31 cellular contexts compared by ENCODE assay signal in the genomic region with DNA sequence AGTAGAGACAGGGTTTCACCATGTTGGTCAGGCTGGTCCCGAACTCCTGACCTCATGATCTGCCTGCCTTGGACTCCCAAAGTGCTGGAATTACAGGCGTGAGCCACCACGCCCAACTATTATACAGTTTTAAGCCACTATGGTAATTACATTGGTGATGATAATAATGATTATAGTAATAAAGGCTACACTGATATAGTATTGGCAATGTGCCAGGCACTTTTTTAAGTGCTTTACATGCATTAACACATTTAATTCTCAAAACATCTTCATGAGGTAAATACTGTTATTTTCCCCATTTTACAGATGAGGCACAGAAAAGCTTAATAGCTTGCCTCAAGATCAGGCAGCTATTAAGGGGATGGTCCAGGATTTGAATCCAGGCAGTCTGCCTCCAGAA.
"Had no signal": no experiment of that assay in that cellular context is flagged by ENCODE, and none has a peak within 500 bp of the region (broad histone marks: within the 10 kb centered on the region; RNA-seq: fewer than 3 reads in every experiment).

No MANE protein-coding gene starts in this region.

- ATAC-seq: activated CD8-positive, alpha-beta memory T cell treated with anti-CD3 and anti-CD28 coated beads, Interleukin-2, amount 10 ng/mL, durations not matched to agents 7 days and 5 days; activated naive CD8-positive, alpha-beta T cell treated with anti-CD3 and anti-CD28 coated beads, Interleukin-2, amount 50 U/mL, for 24 hours had no signal

- H3K27ac ChIP-seq: VCaP had no signal

- FAIRE-seq: bronchial epithelial cell had no signal

- DNase-seq: activated B cell treated with CpG ODN at 0.5 μM for 24 hours; activated CD4-positive, alpha-beta memory T cell treated with anti-CD3 and anti-CD28 coated beads for 36 hours; activated CD4-positive, alpha-beta T cell treated with anti-CD3 and anti-CD28 coated beads for 4 hours; activated CD4-positive, alpha-beta T cell treated with anti-CD3 and anti-CD28 coated beads, Interleukin-2, amount 50 U/mL, for 1 hour; activated CD4-positive, CD25-positive, alpha-beta regulatory T cell treated with anti-CD3 and anti-CD28 coated beads, Interleukin-2, amount 50 U/mL, for 72 hours; activated CD8-positive, alpha-beta memory T cell treated with anti-CD3 and anti-CD28 coated beads for 24 hours; activated CD8-positive, alpha-beta memory T cell treated with anti-CD3 and anti-CD28 coated beads, Interleukin-2, amount 10 ng/mL, durations not matched to agents 7 days and 5 days; activated CD8-positive, alpha-beta memory T cell treated with anti-CD3 and anti-CD28 coated beads, Interleukin-2, amount 50 U/mL, for 48 hours; activated effector memory CD4-positive, alpha-beta T cell treated with Interleukin-2 at 50 U/mL for 16 hours; activated naive CD4-positive, alpha-beta T cell treated with anti-CD3 and anti-CD28 coated beads, Interleukin-2, amount 10 ng/mL, durations not matched to agents 7 days and 5 days; activated naive CD8-positive, alpha-beta T cell treated with anti-CD3 and anti-CD28 coated beads, Interleukin-2, amount 50 U/mL, for 24 hours; activated T-cell treated with anti-CD3 and anti-CD28 coated beads, Interleukin-2, amount 50 U/mL, for 48 hours; anterior cingulate cortex; caudate nucleus; cerebellar nuclear complex; NCI-H1092 treated with DMSO at 0.1 percent for 48 hours; NCI-H1417; NCI-H146; NCI-H187; NCI-H2029 treated with DMSO at 0.1 percent for 48 hours; NCI-H2171 treated with DMSO at 0.1 percent for 48 hours; NCI-H345; NCI-H524 treated with DMSO at 0.1 percent for 48 hours; OCI-M1; Right ventricle myocardium superior; SW 1271; T-helper 1 cell; T-helper 2 cell; T-helper 9 cell had no signal
